36 cellular contexts compared by ENCODE assay signal in genomic region chr5:120991569-120991968, GRCh38.
"Had no signal": no experiment of that assay in that cellular context is flagged by ENCODE, and none has a peak within 500 bp of the region (broad histone marks: within the 10 kb centered on the region; RNA-seq: fewer than 3 reads in every experiment).

No MANE protein-coding gene starts in this region.

- H3K27me3 Mint-ChIP-seq: activated naive CD4-positive, alpha-beta T cell treated with anti-CD3 and anti-CD28 coated beads, Interleukin-2, amount 10 ng/mL, durations not matched to agents 7 days and 5 days; activated naive CD4-positive, alpha-beta T cell treated with anti-CD3 and anti-CD28 coated beads, Interleukin-2, amount 50 U/mL, for 24 hours; activated naive CD8-positive, alpha-beta T cell; activated naive CD8-positive, alpha-beta T cell treated with anti-CD3 and anti-CD28 coated beads for 36 hours; activated naive CD8-positive, alpha-beta T cell treated with anti-CD3 and anti-CD28 coated beads, Interleukin-2, amount 10 ng/mL, durations not matched to agents 7 days and 5 days; activated naive CD8-positive, alpha-beta T cell treated with anti-CD3 and anti-CD28 coated beads, Interleukin-2, amount 50 U/mL, for 24 hours; activated T-cell treated with anti-CD3 and anti-CD28 coated beads, Interleukin-2, amount 50 U/mL, for 24 hours; activated T-helper 17 cell treated with anti-CD3 and anti-CD28 coated beads, Interleukin-2, amount 50 U/mL, for 72 hours; brain; central memory CD8-positive, alpha-beta T cell had no signal

- H3K9me3 Mint-ChIP-seq: activated naive CD4-positive, alpha-beta T cell treated with anti-CD3 and anti-CD28 coated beads for 36 hours; activated naive CD4-positive, alpha-beta T cell treated with anti-CD3 and anti-CD28 coated beads, Interleukin-2, amount 10 ng/mL, durations not matched to agents 7 days and 5 days; activated naive CD4-positive, alpha-beta T cell treated with anti-CD3 and anti-CD28 coated beads, Interleukin-2, amount 50 U/mL, for 24 hours; activated naive CD8-positive, alpha-beta T cell treated with anti-CD3 and anti-CD28 coated beads for 36 hours; activated naive CD8-positive, alpha-beta T cell treated with anti-CD3 and anti-CD28 coated beads, Interleukin-2, amount 10 ng/mL, durations not matched to agents 7 days and 5 days; activated T-helper 1 cell treated with anti-CD3 and anti-CD28 coated beads, Interleukin-12 subunit alpha, Interleukin-12 subunit beta, Interleukin-2, Interleukin-4 antibody, amounts not matched to agents 30 ng/mL and 10 ng/mL and 1 ng/mL, durations not matched to agents 14 hours and 24 hours and 36 hours; activated T-helper 2 cell treated with anti-CD3 and anti-CD28 coated beads, Interferon-gamma antibody, Interleukin-2, Interleukin-4, amounts not matched to agents 10 μg/mL and 5 μg/mL and 100 μg/mL, durations not matched to agents 14 hours and 24 hours and 36 hours; brain had no signal

- H3K4me1 ChIP-seq: adrenal gland, ascending aorta, body of pancreas, breast epithelium had no signal

- H3K36me3 Mint-ChIP-seq: activated naive CD4-positive, alpha-beta T cell treated with anti-CD3 and anti-CD28 coated beads, Interleukin-2, amount 10 ng/mL, durations not matched to agents 7 days and 5 days; activated naive CD4-positive, alpha-beta T cell treated with anti-CD3 and anti-CD28 coated beads, Interleukin-2, amount 50 U/mL, for 24 hours; activated naive CD4-positive, alpha-beta T cell treated with anti-CD3 and anti-CD28 coated beads, Interleukin-2, amount 50 U/mL, for 72 hours; activated naive CD8-positive, alpha-beta T cell; activated naive CD8-positive, alpha-beta T cell treated with anti-CD3 and anti-CD28 coated beads for 36 hours; activated naive CD8-positive, alpha-beta T cell treated with anti-CD3 and anti-CD28 coated beads, Interleukin-2, amount 10 ng/mL, durations not matched to agents 7 days and 5 days; brain had no signal

- ATAC-seq: activated naive CD4-positive, alpha-beta T cell treated with anti-CD3 and anti-CD28 coated beads, Interleukin-2, amount 50 U/mL, for 72 hours; activated naive CD8-positive, alpha-beta T cell treated with anti-CD3 and anti-CD28 coated beads, Interleukin-2, amount 50 U/mL, for 24 hours; activated T-cell treated with anti-CD3 and anti-CD28 coated beads, Interleukin-2, amount 50 U/mL, for 4 hours; activated T-cell treated with anti-CD3 and anti-CD28 coated beads, Interleukin-2, amount 50 U/mL, for 72 hours; activated T-helper 17 cell treated with anti-CD3 and anti-CD28 coated beads, Interleukin-2, amount 50 U/mL, for 72 hours; body of pancreas had no signal

- H3K4me1 Mint-ChIP-seq: activated naive CD4-positive, alpha-beta T cell treated with anti-CD3 and anti-CD28 coated beads, Interleukin-2, amount 10 ng/mL, durations not matched to agents 7 days and 5 days; activated naive CD4-positive, alpha-beta T cell treated with anti-CD3 and anti-CD28 coated beads, Interleukin-2, amount 50 U/mL, for 24 hours; activated naive CD8-positive, alpha-beta T cell treated with anti-CD3 and anti-CD28 coated beads for 36 hours; activated naive CD8-positive, alpha-beta T cell treated with anti-CD3 and anti-CD28 coated beads, Interleukin-2, amount 10 ng/mL, durations not matched to agents 7 days and 5 days; activated naive CD8-positive, alpha-beta T cell treated with anti-CD3 and anti-CD28 coated beads, Interleukin-2, amount 50 U/mL, for 24 hours; activated T-helper 17 cell treated with anti-CD3 and anti-CD28 coated beads, Interleukin-2, amount 50 U/mL, for 72 hours; central memory CD8-positive, alpha-beta T cell had no signal

- H3K9me3 ChIP-seq: adrenal gland, ascending aorta, body of pancreas, breast epithelium had no signal

- H3K36me3 ChIP-seq: adrenal gland, ascending aorta, brain microvascular endothelial cell, breast epithelium, cardiac muscle cell had no signal

- H3K27ac ChIP-seq: adrenal gland, ascending aorta, body of pancreas, brain microvascular endothelial cell, breast epithelium, cardiac muscle cell had no signal

- H3K27ac Mint-ChIP-seq: activated naive CD4-positive, alpha-beta T cell treated with anti-CD3 and anti-CD28 coated beads for 36 hours; activated naive CD4-positive, alpha-beta T cell treated with anti-CD3 and anti-CD28 coated beads, Interleukin-2, amount 10 ng/mL, durations not matched to agents 7 days and 5 days; activated naive CD4-positive, alpha-beta T cell treated with anti-CD3 and anti-CD28 coated beads, Interleukin-2, amount 50 U/mL, for 24 hours; activated naive CD4-positive, alpha-beta T cell treated with anti-CD3 and anti-CD28 coated beads, Interleukin-2, amount 50 U/mL, for 72 hours; activated naive CD8-positive, alpha-beta T cell; activated naive CD8-positive, alpha-beta T cell treated with anti-CD3 and anti-CD28 coated beads for 36 hours; activated naive CD8-positive, alpha-beta T cell treated with anti-CD3 and anti-CD28 coated beads, Interleukin-2, amount 10 ng/mL, durations not matched to agents 7 days and 5 days; activated naive CD8-positive, alpha-beta T cell treated with anti-CD3 and anti-CD28 coated beads, Interleukin-2, amount 50 U/mL, for 24 hours; activated T-cell treated with anti-CD3 and anti-CD28 coated beads, Interleukin-2, amount 50 U/mL, for 24 hours; activated T-cell treated with anti-CD3 and anti-CD28 coated beads, Interleukin-2, amount 50 U/mL, for 72 hours; activated T-helper 1 cell treated with anti-CD3 and anti-CD28 coated beads, Interleukin-12 subunit alpha, Interleukin-12 subunit beta, Interleukin-2, Interleukin-4 antibody, amounts not matched to agents 30 ng/mL and 10 ng/mL and 1 ng/mL, durations not matched to agents 14 hours and 24 hours and 36 hours; activated T-helper 17 cell treated with anti-CD3 and anti-CD28 coated beads, Interleukin-2, amount 50 U/mL, for 72 hours; activated T-helper 2 cell treated with anti-CD3 and anti-CD28 coated beads, Interferon-gamma antibody, Interleukin-2, Interleukin-4, amounts not matched to agents 10 μg/mL and 5 μg/mL and 100 μg/mL, durations not matched to agents 14 hours and 24 hours and 36 hours; brain had no signal

- H3K27me3 ChIP-seq: adrenal gland, ascending aorta, body of pancreas, brain microvascular endothelial cell, breast epithelium, cardiac muscle cell had no signal

- H3K4me3 ChIP-seq: adrenal gland, ascending aorta, body of pancreas, breast epithelium, cardiac muscle cell had no signal

- DNase-seq: activated effector memory CD4-positive, alpha-beta T cell treated with anti-CD3 and anti-CD28 coated beads, Interleukin-2, amount 50 U/mL, for 16 hours; activated effector memory CD4-positive, alpha-beta T cell treated with Interleukin-2 at 50 U/mL for 16 hours; activated gamma-delta T cell; activated gamma-delta T cell treated with Interleukin-2 at 50 U/mL for 16 hours; activated naive CD4-positive, alpha-beta T cell; activated naive CD4-positive, alpha-beta T cell treated with anti-CD3 and anti-CD28 coated beads for 36 hours; activated naive CD4-positive, alpha-beta T cell treated with anti-CD3 and anti-CD28 coated beads, Interleukin-2, amount 10 ng/mL, durations not matched to agents 7 days and 5 days; activated naive CD4-positive, alpha-beta T cell treated with Interleukin-2 at 50 U/mL for 16 hours; activated naive CD8-positive, alpha-beta T cell treated with anti-CD3 and anti-CD28 coated beads for 36 hours; activated naive CD8-positive, alpha-beta T cell treated with anti-CD3 and anti-CD28 coated beads, Interleukin-2, amount 10 ng/mL, durations not matched to agents 7 days and 5 days; activated naive CD8-positive, alpha-beta T cell treated with anti-CD3 and anti-CD28 coated beads, Interleukin-2, amount 50 U/mL, for 24 hours; activated T-cell treated with anti-CD3 and anti-CD28 coated beads, Interleukin-2, amount 50 U/mL, for 24 hours; activated T-cell treated with anti-CD3 and anti-CD28 coated beads, Interleukin-2, amount 50 U/mL, for 4 hours; activated T-cell treated with anti-CD3 and anti-CD28 coated beads, Interleukin-2, amount 50 U/mL, for 48 hours; activated T-cell treated with anti-CD3 and anti-CD28 coated beads, Interleukin-2, amount 50 U/mL, for 72 hours; adrenal gland; amniotic stem cell; amygdala; anterior cingulate cortex; aorta; body of pancreas; brain microvascular endothelial cell; caudate nucleus; central memory CD4-positive, alpha-beta T cell; cerebellar nuclear complex had no signal

- H3K4me3 Mint-ChIP-seq: activated naive CD4-positive, alpha-beta T cell treated with anti-CD3 and anti-CD28 coated beads for 36 hours; activated naive CD4-positive, alpha-beta T cell treated with anti-CD3 and anti-CD28 coated beads, Interleukin-2, amount 10 ng/mL, durations not matched to agents 7 days and 5 days; activated naive CD4-positive, alpha-beta T cell treated with anti-CD3 and anti-CD28 coated beads, Interleukin-2, amount 50 U/mL, for 24 hours; activated naive CD8-positive, alpha-beta T cell; activated naive CD8-positive, alpha-beta T cell treated with anti-CD3 and anti-CD28 coated beads for 36 hours; activated naive CD8-positive, alpha-beta T cell treated with anti-CD3 and anti-CD28 coated beads, Interleukin-2, amount 10 ng/mL, durations not matched to agents 7 days and 5 days; activated naive CD8-positive, alpha-beta T cell treated with anti-CD3 and anti-CD28 coated beads, Interleukin-2, amount 50 U/mL, for 24 hours; activated T-cell treated with anti-CD3 and anti-CD28 coated beads, Interleukin-2, amount 50 U/mL, for 24 hours; activated T-cell treated with anti-CD3 and anti-CD28 coated beads, Interleukin-2, amount 50 U/mL, for 4 hours; activated T-cell treated with anti-CD3 and anti-CD28 coated beads, Interleukin-2, amount 50 U/mL, for 72 hours; activated T-helper 1 cell treated with anti-CD3 and anti-CD28 coated beads, Interleukin-12 subunit alpha, Interleukin-12 subunit beta, Interleukin-2, Interleukin-4 antibody, amounts not matched to agents 30 ng/mL and 10 ng/mL and 1 ng/mL, durations not matched to agents 14 hours and 24 hours and 36 hours; activated T-helper 17 cell treated with anti-CD3 and anti-CD28 coated beads, Interleukin-2, amount 50 U/mL, for 72 hours; brain; central memory CD8-positive, alpha-beta T cell had no signal
